ENCODE assay signal across 18 cellular contexts in the genomic region with DNA sequence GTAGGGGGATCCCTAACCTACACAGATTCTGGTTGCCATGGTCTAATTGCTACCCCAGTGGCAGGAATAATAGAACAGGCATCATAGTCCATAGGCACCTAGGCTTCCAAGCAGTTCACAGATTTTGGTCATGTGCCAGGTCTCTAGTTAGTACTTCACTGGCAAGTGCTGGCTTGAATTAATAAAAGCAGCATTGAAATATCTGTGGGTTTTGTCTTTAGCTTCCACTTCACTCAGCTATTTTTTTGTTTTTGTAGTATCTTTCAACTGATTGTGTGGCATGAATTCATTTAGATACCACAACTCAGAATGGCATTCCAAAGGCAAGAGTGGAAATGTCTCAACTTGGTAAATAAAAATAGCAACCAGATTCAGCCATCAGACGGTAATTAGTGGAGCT. TPM values are rescaled to one million over a fixed set of nuclear protein-coding genes. Genes with fewer than 3 reads are reported as not detected.
DNase-seq lines count a peak whose midpoint lies in the region; ATAC-seq and TF ChIP-seq lines count a peak whose summit lies in the region.
"Had no signal": no experiment of that assay in that cellular context is flagged by ENCODE, and none has a peak within 500 bp of the region (broad histone marks: within the 10 kb centered on the region; RNA-seq: fewer than 3 reads in every experiment).

No MANE protein-coding gene starts in this region.

- H3K9me3 ChIP-seq in A673 (ENCODE audit: low read depth, low read length, poor library complexity, severe bottlenecking) (no peaks in the 10 kb centered on the region), upper lobe of left lung (no peaks in the 10 kb centered on the region)
- H3K9me3 ChIP-seq: BLaER1, testis had no signal

- WGBS in upper lobe of left lung, 2 donors = 28 to 46% methylated on average over 1 of the region's 1 CpG

- H3K4me3 ChIP-seq in A673 (ENCODE audit: low read depth, low read length, poor library complexity, severe bottlenecking) (no peak overlapping the region), upper lobe of left lung (no peak overlapping the region)
- H3K4me3 ChIP-seq: BLaER1, testis had no signal

- intact Hi-C loops in A673 (cut with micrococcal nuclease; ENCODE audit: unreplicated experiment) = no loop called here

- H3K27me3 ChIP-seq in A673 (replicated peaks; ENCODE audit: insufficient read depth, low read depth, low read length, poor library complexity) (no peaks in the 10 kb centered on the region), upper lobe of left lung (no peaks in the 10 kb centered on the region)
- H3K27me3 ChIP-seq: BLaER1, testis had no signal

- DNase-seq in A673 (ENCODE audit: low spot score) = peak; percentile 32
- DNase-seq in EH (ENCODE audit: low read depth) = peak; percentile 87
- DNase-seq in NCI-H446 (lab: John Stamatoyannopoulos, UW) = peak; percentile 50 to 77
- DNase-seq in fibroblast of peridontal ligament (ENCODE audit: extremely low read depth) = peak; percentile 51
- no peak for DNase-seq in NCI-H146 (lab: John Stamatoyannopoulos, UW)
- no peak for DNase-seq in occipital lobe (lab: John Stamatoyannopoulos, UW)
- DNase-seq in upper lobe of left lung = no peak
- DNase-seq: activated CD8-positive, alpha-beta memory T cell treated with anti-CD3 and anti-CD28 coated beads for 24 hours; activated effector memory CD4-positive, alpha-beta T cell treated with anti-CD3 and anti-CD28 coated beads, Interleukin-2, amount 50 U/mL, for 16 hours; effector CD8-positive, alpha-beta T cell; islet precursor cell; stimulated activated CD4-positive, alpha-beta T cell treated with anti-CD3 and anti-CD28 coated beads, Interleukin-1b, Interleukin-23, amount 100 ng/mL, for 48 hours; testis had no signal

- H3K4me1 ChIP-seq in A673 (ENCODE audit: insufficient read depth, low read length, poor library complexity, severe bottlenecking) = no peaks in the 10 kb centered on the region
- H3K4me1 ChIP-seq in upper lobe of left lung = no peaks in the 10 kb centered on the region
- H3K4me1 ChIP-seq: BLaER1, testis had no signal

- CTCF ChIA-PET in A673 (lab: Charles Lee) = no interaction called here

- POLR2A ChIA-PET in A673 (lab: Charles Lee; ENCODE audit: low non-redundant PET) = no interaction called here

- no TSS peak for BruUV-seq in A673 (replicated peaks; lab: Mats Ljungman, UMichigan)

- ATAC-seq in upper lobe of left lung (ENCODE audit: low FRiP score in 2 of 2) (no peak), GM21825 (IDR thresholded peaks at IDR 0.05; ENCODE audit: unreplicated experiment) (no peak)

- H3K27ac ChIP-seq in A673 (ENCODE audit: low read depth, low read length, poor library complexity, severe bottlenecking) (no peak overlapping the region), upper lobe of left lung (no peak overlapping the region)
- H3K27ac ChIP-seq: BLaER1, HL-60, KMS-11, testis, VCaP had no signal

- no peak for TF ChIP-seq EP300 in upper lobe of left lung (IDR thresholded peaks at IDR 0.05)

- no peak for TF ChIP-seq CTCF in A673 (conservative IDR thresholded peaks at IDR 0.05; ENCODE audit: low read depth, low read length)
- no peak for TF ChIP-seq CTCF in upper lobe of left lung (IDR thresholded peaks at IDR 0.05)

- H3K36me3 ChIP-seq in A673 (ENCODE audit: insufficient read depth, low read length, poor library complexity, severe bottlenecking) = no peaks in the 10 kb centered on the region
- H3K36me3 ChIP-seq in upper lobe of left lung = peaks cover 0 to 6% (median 0%) of the 10 kb centered on the region in 4 donors
- H3K36me3 ChIP-seq: BLaER1 had no signal

- no peak for TF ChIP-seq POLR2A in upper lobe of left lung (IDR thresholded peaks at IDR 0.05)

RNA-seq across cellular contexts. Expression of a gene that starts 27.9 kb away (rescaled TPM):
- total RNA-seq in A673 (2021) (0.69 and 0.92 TPM in 2 replicates), occipital lobe (5.5 TPM), upper lobe of left lung (10 to 100 TPM in 4 of 6 donors, 1 to 10 TPM in 2; 4.2 to 45.8 (median 13.7) TPM)

Comparison
In these comparisons a context has a peak if more than half of its experiments do, and no peak if none do; other contexts are left out.
1. DNase-seq: peak in A673 (single experiment), EH (single experiment), NCI-H446 (2 of 2) and fibroblast of peridontal ligament (single experiment); none in NCI-H146 (single experiment), occipital lobe (single experiment) and upper lobe of left lung (0 of 2).